Comparison of ENCODE assay signal across 14 cellular contexts in genomic region chr14:104784218-104784568, GRCh38. TPM values are rescaled to one million over a fixed set of nuclear protein-coding genes. Genes with fewer than 3 reads are reported as not detected.
DNase-seq lines count a peak whose midpoint lies in the region; ATAC-seq and TF ChIP-seq lines count a peak whose summit lies in the region.
"Had no signal": no experiment of that assay in that cellular context is flagged by ENCODE, and none has a peak within 500 bp of the region (broad histone marks: within the 10 kb centered on the region; RNA-seq: fewer than 3 reads in every experiment).

No MANE protein-coding gene starts in this region.

- no peak overlapping the region for H3K18ac ChIP-seq in IMR-90 (ENCODE audit: low read depth, low read length)

- CTCF ChIA-PET in IMR-90 (lab: Yijun Ruan, JAX): no interaction called here

- H4K91ac ChIP-seq in IMR-90 (ENCODE audit: insufficient read depth, low read depth, low read length): no peak overlapping the region

- no peak overlapping the region for H4K8ac ChIP-seq in IMR-90 (ENCODE audit: low read depth in 2 of 2, low read length in 2 of 2)

- no peak overlapping the region for H2BK20ac ChIP-seq in IMR-90 (ENCODE audit: low read depth, low read length)

- no peak overlapping the region for H3K27ac ChIP-seq in IMR-90 (ENCODE audit: insufficient read depth, low read length)
- H3K27ac ChIP-seq in lower lobe of right lung: peak overlapping the region; percentile 41
- H3K27ac ChIP-seq in upper lobe of left lung: peak overlapping the region in 3 of 4 donors; percentile 11 to 76 (median 58)

- H2AK9ac ChIP-seq in IMR-90 (replicated peaks; ENCODE audit: low read depth, low read length, poor library complexity): peak overlapping the region; percentile 5

- dilution Hi-C loops in IMR-90 (cut with HindIII; ENCODE audit: low sequenced_read_pairs, unreplicated experiment): no loop called here

- no peak overlapping the region for H2BK120ac ChIP-seq in IMR-90 (ENCODE audit: low read depth, low read length)

- no peak for TF ChIP-seq EP300 in upper lobe of left lung (IDR thresholded peaks at IDR 0.05)

- no peak overlapping the region for H3K56ac ChIP-seq in IMR-90 (ENCODE audit: extremely low read depth, insufficient read depth, low read length)

- H3K4ac ChIP-seq in IMR-90 (ENCODE audit: low read depth, low read length): no peak overlapping the region

- no CpG with 5 or more reads among the region's 9 CpGs for WGBS in IMR-90 (ENCODE audit: extremely low coverage in 2 of 2, insufficient read length in 1 of 2), 2 experiments
- 76 to 77% methylated on average over 3 to 9 of the region's 9 CpGs for WGBS in upper lobe of left lung, 2 donors

- H2AK5ac ChIP-seq in IMR-90 (ENCODE audit: low read depth, low read length): no peak overlapping the region

- peaks cover 33% of the 10 kb centered on the region for H3K36me3 ChIP-seq in IMR-90 (ENCODE audit: control insufficient read depth, insufficient read depth, low read length)
- peaks cover 38% of the 10 kb centered on the region for H3K36me3 ChIP-seq in lower lobe of right lung
- peaks cover 0 to 49% (median 16%) of the 10 kb centered on the region in 4 donors for H3K36me3 ChIP-seq in upper lobe of left lung
- H3K36me3 ChIP-seq in BE2C: peaks cover 7% of the 10 kb centered on the region; the same call in 1 of the 2 replicates

- in situ Hi-C loops in IMR-90 (cut with MboI; ENCODE audit: low sequenced_read_pairs): no loop called here

- no TSS peak for BruUV-seq in IMR-90 (replicated peaks; lab: Mats Ljungman, UMichigan)

- POLR2A ChIA-PET in IMR-90 (lab: Charles Lee; ENCODE audit: unreplicated experiment): no interaction called here

- H3K23ac ChIP-seq in IMR-90 (ENCODE audit: low read depth, low read length): no peak overlapping the region

- no peak overlapping the region for H3K9ac ChIP-seq in IMR-90 (ENCODE audit: low read depth, low read length)

- H3K79me1 ChIP-seq in IMR-90 (ENCODE audit: low read depth in 1 of 2, low read length in 2 of 2): peaks cover 5 to 37% of the 10 kb centered on the region in 2 experiments; a peak in 3 of 4 replicates

- H3K4me3 ChIP-seq in IMR-90 (ENCODE audit: insufficient read depth, low read depth, low read length) (no peak overlapping the region), lower lobe of right lung (no peak overlapping the region), upper lobe of left lung (no peak overlapping the region), BE2C (ENCODE audit: low read depth, low read length) (no peak overlapping the region)
- H3K4me3 ChIP-seq: K562 had no signal

- H3K9me3 ChIP-seq in IMR-90 (ENCODE audit: control insufficient read depth, insufficient read depth, low read length) (no peaks in the 10 kb centered on the region), lower lobe of right lung (no peaks in the 10 kb centered on the region), upper lobe of left lung (no peaks in the 10 kb centered on the region), BE2C (no peaks in the 10 kb centered on the region)

- H2BK15ac ChIP-seq in IMR-90 (ENCODE audit: low read depth, low read length): no peak overlapping the region

- H3K27me3 ChIP-seq in IMR-90 (ENCODE audit: control insufficient read depth, insufficient read depth, low read length) (no peaks in the 10 kb centered on the region), lower lobe of right lung (ENCODE audit: low read depth) (no peaks in the 10 kb centered on the region), upper lobe of left lung (no peaks in the 10 kb centered on the region), BE2C (no peaks in the 10 kb centered on the region)

- no peak overlapping the region for H2BK5ac ChIP-seq in IMR-90 (ENCODE audit: low read depth, low read length, poor library complexity, severe bottlenecking)

- intact Hi-C loops in IMR-90 (cut with micrococcal nuclease): no loop called here
- intact Hi-C loops in lower lobe of right lung (cut with DNase I): no loop called here

- TF ChIP-seq POLR2A in IMR-90 (IDR thresholded peaks at IDR 0.05; ENCODE audit: low read depth, low read length) (no peak), upper lobe of left lung (IDR thresholded peaks at IDR 0.05) (no peak)

- no peak overlapping the region for H2AFZ ChIP-seq in IMR-90 (replicated peaks; ENCODE audit: low read length, poor library complexity)

- TF ChIP-seq CTCF in IMR-90 (conservative IDR thresholded peaks at IDR 0.05; ENCODE audit: low read depth, low read length): no peak
- no peak for TF ChIP-seq CTCF in lower lobe of right lung (IDR thresholded peaks at IDR 0.05)
- TF ChIP-seq CTCF in upper lobe of left lung (IDR thresholded peaks at IDR 0.05): no peak
- no peak for TF ChIP-seq CTCF in BE2C (IDR thresholded peaks at IDR 0.05; ENCODE audit: low read depth, low read length)

- no peak overlapping the region for H3K4me2 ChIP-seq in IMR-90 (ENCODE audit: low read depth, low read length)

- H3K9me1 ChIP-seq in IMR-90 (ENCODE audit: insufficient read depth, low read length): no peaks in the 10 kb centered on the region

- no peak overlapping the region for H3K14ac ChIP-seq in IMR-90 (replicated peaks; ENCODE audit: low read depth, low read length)

- H4K5ac ChIP-seq in IMR-90 (ENCODE audit: low read depth, low read length): no peak overlapping the region

- peaks cover 66% of the 10 kb centered on the region for H4K20me1 ChIP-seq in IMR-90 (ENCODE audit: insufficient read depth, low read length)

- DNase-seq in NCI-H345 (lab: John Stamatoyannopoulos, UW) (peak; percentile 47), NCI-H345 treated with DMSO at 0.1 percent for 48 hours (lab: John Stamatoyannopoulos, UW; ENCODE audit: unreplicated experiment) (no peak), IMR-90 (no peak), lower lobe of right lung (no peak), upper lobe of left lung (peak in 1 of 2 donors; percentile 65), BE2C (no peak), epidermal melanocyte (ENCODE audit: insufficient read length, low spot score) (no peak)
- DNase-seq: 8988T, NCI-H146, NCI-H2029, NCI-H226, NCI-H524 treated with DMSO at 0.1 percent for 48 hours, SW 1271 had no signal

- no peak for TF ChIP-seq RAD21 in IMR-90 (IDR thresholded peaks at IDR 0.05; ENCODE audit: low read length)

- ATAC-seq in IMR-90 (ENCODE audit: low read depth) (no peak), lower lobe of right lung (no peak), upper lobe of left lung (ENCODE audit: low FRiP score in 2 of 2) (no peak)
- ATAC-seq: K562 had no signal

- no peaks in the 10 kb centered on the region for H3K4me1 ChIP-seq in IMR-90 (ENCODE audit: control insufficient read depth, insufficient read depth, low read length)
- peaks cover 52% of the 10 kb centered on the region for H3K4me1 ChIP-seq in lower lobe of right lung
- H3K4me1 ChIP-seq in upper lobe of left lung: peaks cover 37 to 58% (median 50%) of the 10 kb centered on the region in 4 donors
- no peaks in the 10 kb centered on the region for H3K4me1 ChIP-seq in BE2C

TF ChIP-seq in IMR-90, 13 proteins besides CTCF, POLR2A, EP300 and RAD21:
- no peak for TF ChIP-seq BHLHE40 (IDR thresholded peaks at IDR 0.05; ENCODE audit: low read depth, low read length)
- TF ChIP-seq MAZ (IDR thresholded peaks at IDR 0.05; ENCODE audit: borderline replicate concordance, low read depth, low read length): no peak
- no peak for TF ChIP-seq USF2 (IDR thresholded peaks at IDR 0.05; ENCODE audit: low read depth, low read length)

RNA-seq across cellular contexts. Expression of gene AKT1, which starts 11.4 kb away (rescaled TPM):
- total RNA-seq in IMR-90 (2012; rRNA removed): 182 and 193 TPM in 2 replicates
- polyA plus RNA-seq in IMR-90 (2012; rRNA removed): 221 and 242 TPM in 2 replicates
- polyA plus RNA-seq in IMR-90 (2012; cell fraction: cytosol; rRNA removed): 248 and 535 TPM in 2 replicates
- polyA plus RNA-seq in IMR-90 (2012; cell fraction: nucleus; rRNA removed; ENCODE audit: low replicate concordance): 317 and 551 TPM in 2 replicates
- total RNA-seq in lower lobe of right lung: 154 TPM
- 100 to 1,000 TPM; 122 to 283 (median 191) TPM for total RNA-seq in upper lobe of left lung
- polyA plus RNA-seq in BE2C (2012; ENCODE audit: insufficient read depth, insufficient read length, low read depth): 185 TPM

RNA-seq across cellular contexts. Expression of gene ZBTB42, which starts 16.7 kb away (rescaled TPM):
- 1.1 and 1.3 TPM in 2 replicates for total RNA-seq in IMR-90 (2012; rRNA removed)
- polyA plus RNA-seq in IMR-90 (2012; rRNA removed): 2.3 and 3.6 TPM in 2 replicates
- 1.7 and 3.3 TPM in 2 replicates for polyA plus RNA-seq in IMR-90 (2012; cell fraction: cytosol; rRNA removed)
- 1.2 and 2.1 TPM in 2 replicates for polyA plus RNA-seq in IMR-90 (2012; cell fraction: nucleus; rRNA removed; ENCODE audit: low replicate concordance)
- 13.1 TPM for total RNA-seq in lower lobe of right lung
- 10 to 100 TPM; 13.9 to 24.8 (median 20.9) TPM for total RNA-seq in upper lobe of left lung
- 3.3 TPM for polyA plus RNA-seq in BE2C (2012; ENCODE audit: insufficient read depth, insufficient read length, low read depth)

RNA-seq across cellular contexts. Expression of gene SIVA1, which starts 31.2 kb away (rescaled TPM):
- 132 and 166 TPM in 2 replicates for total RNA-seq in IMR-90 (2012; rRNA removed)
- 184 and 248 TPM in 2 replicates for polyA plus RNA-seq in IMR-90 (2012; rRNA removed)
- polyA plus RNA-seq in IMR-90 (2012; cell fraction: cytosol; rRNA removed): 392 and 403 TPM in 2 replicates
- polyA plus RNA-seq in IMR-90 (2012; cell fraction: nucleus; rRNA removed; ENCODE audit: low replicate concordance): 69.2 and 188 TPM in 2 replicates
- 66.3 TPM for total RNA-seq in lower lobe of right lung
- 100 to 1,000 TPM in 2 of 6 donors, 10 to 100 TPM in 4; 72.3 to 241 (median 91.0) TPM for total RNA-seq in upper lobe of left lung
- polyA plus RNA-seq in BE2C (2012; ENCODE audit: insufficient read depth, insufficient read length, low read depth): 407 TPM
